ENCODE assay signal across 26 cellular contexts in the genomic region with DNA sequence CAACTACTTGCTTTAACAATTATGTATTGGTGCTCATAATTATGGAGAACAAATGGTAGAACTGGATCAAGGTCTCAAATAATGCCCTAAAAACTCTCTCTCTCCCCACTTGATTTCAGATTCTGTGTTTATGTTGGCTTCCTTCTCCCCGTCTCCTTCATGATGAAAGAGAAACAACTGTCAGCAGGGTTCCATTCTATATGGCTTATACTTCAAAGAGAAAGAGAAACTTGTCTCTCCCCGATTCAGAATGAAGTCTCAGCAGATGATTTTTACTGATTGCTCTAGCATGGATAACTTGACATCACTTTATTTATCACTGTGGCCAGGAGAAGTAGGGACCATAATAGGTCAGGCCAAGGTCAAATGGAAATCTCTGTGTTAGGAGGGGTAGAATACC.
"Had no signal": no experiment of that assay in that cellular context is flagged by ENCODE, and none has a peak within 500 bp of the region (broad histone marks: within the 10 kb centered on the region; RNA-seq: fewer than 3 reads in every experiment).

No MANE protein-coding gene starts in this region.

- DNase-seq: stimulated activated CD4-positive, alpha-beta T cell treated with anti-CD3 and anti-CD28 coated beads, Interleukin-2, amount 100 ng/mL, for 48 hours; stimulated activated CD4-positive, alpha-beta T cell treated with anti-CD3 and anti-CD28 coated beads, Interleukin-4, amount 100 ng/mL, for 1 hour; stimulated activated CD4-positive, alpha-beta T cell treated with anti-CD3 and anti-CD28 coated beads, Interleukin-4, amount 100 ng/mL, for 24 hours; stimulated activated CD8-positive, alpha-beta memory T cell treated with anti-CD3 and anti-CD28 coated beads, Interleukin-4, amount 100 ng/mL, for 48 hours; stimulated activated naive B cell treated with anti-CD40 and anti-IgM and Interleukin-4, amounts not matched to agents 10 μg/mL and 1 μg/mL and 100 μg/mL, for 72 hours; stimulated activated naive CD4-positive, alpha-beta T cell; stimulated activated naive CD4-positive, alpha-beta T cell treated with Interleukin-2 at 50 U/mL for 16 hours; stimulated activated naive CD8-positive, alpha-beta T cell treated with anti-CD3 and anti-CD28 coated beads, Interleukin-15, amount 100 ng/mL, for 72 hours; stimulated activated naive CD8-positive, alpha-beta T cell treated with anti-CD3 and anti-CD28 coated beads, Interleukin-15, Interleukin-2, amounts not matched to agents 100 U/mL and 50 U/mL, for 24 hours; stomach; substantia nigra; testis; thyroid gland; tibial artery; transverse colon; trophoblast cell; upper lobe of left lung; upper lobe of right lung; uterus had no signal

- H3K4me1 ChIP-seq: stomach, suprapubic skin, testis, thyroid gland, tibial artery, tibial nerve, transverse colon, upper lobe of left lung, upper lobe of right lung, uterus, vagina had no signal

- H3K27ac ChIP-seq: stomach, suprapubic skin, testis, thoracic aorta, thyroid gland, tibial artery, tibial nerve, transverse colon, upper lobe of left lung, upper lobe of right lung, uterus, vagina had no signal

- H3K27me3 ChIP-seq: stomach, suprapubic skin, testis, thyroid gland, tibial artery, tibial nerve, transverse colon, upper lobe of left lung, upper lobe of right lung, uterus, vagina had no signal

- H3K9me3 ChIP-seq: suprapubic skin, testis, thoracic aorta, thyroid gland, transverse colon, upper lobe of left lung, uterus, vagina had no signal

- FAIRE-seq: urothelium cell line had no signal

- H3K4me3 ChIP-seq: stomach, suprapubic skin, testis, thoracic aorta, thyroid gland, tibial artery, tibial nerve, transverse colon, upper lobe of left lung, upper lobe of right lung, uterus, vagina had no signal

- H3K36me3 ChIP-seq: stomach, suprapubic skin, thoracic aorta, thyroid gland, tibial artery, tibial nerve, transverse colon, upper lobe of left lung, upper lobe of right lung, uterus, vagina had no signal

- ATAC-seq: stimulated activated effector memory CD8-positive, alpha-beta T cell treated with anti-CD3 and anti-CD28 coated beads, Interleukin-12 subunit alpha, Interleukin-12 subunit beta, amount 100 ng/mL, for 72 hours; stimulated activated memory B cell treated with anti-CD40 and anti-IgM and Interleukin-4, amounts not matched to agents 10 μg/mL and 1 μg/mL and 100 μg/mL, for 72 hours; stimulated activated naive B cell treated with anti-CD40 and anti-IgM and Interleukin-4, amounts not matched to agents 10 μg/mL and 1 μg/mL and 100 μg/mL, for 72 hours; stimulated activated naive CD8-positive, alpha-beta T cell treated with anti-CD3 and anti-CD28 coated beads, Interleukin-15, amount 100 ng/mL, for 72 hours; stimulated activated naive CD8-positive, alpha-beta T cell treated with anti-CD3 and anti-CD28 coated beads, Interleukin-15, Interleukin-2, amounts not matched to agents 100 U/mL and 50 U/mL, for 24 hours; upper lobe of right lung had no signal
